ENCODE assay signal across 1 cellular context in genomic region chr9:70283848-70284247, GRCh38.
TF ChIP-seq lines count a peak whose summit lies in the region.

No MANE protein-coding gene starts in this region.

TF ChIP-seq in IMR-90, 13 proteins besides CTCF, POLR2A, EP300 and RAD21 (continued from another document):
- TF ChIP-seq ELK1 (IDR thresholded peaks at IDR 0.05; ENCODE audit: borderline replicate concordance, low read depth, low read length) (no peak), CEBPB (IDR thresholded peaks at IDR 0.05; ENCODE audit: low read depth, low read length) (no peak)
